ENCODE assay signal across 5 cellular contexts in genomic region chr20:30551236-30551635, GRCh38.
A peak's percentile ranks its signal among the peaks of the same experiment; 100 is the strongest.
DNase-seq lines count a peak whose midpoint lies in the region.

No MANE protein-coding gene starts in this region.

- DNase-seq in COLO829 (ENCODE audit: low spot score) (peak; percentile 52), HT1080 (ENCODE audit: low read depth) (peak; percentile 42), RPMI7951 (ENCODE audit: low read depth) (peak; percentile 28), SW480 (ENCODE audit: low spot score) (peak; percentile 1), pons (ENCODE audit: low spot score) (peak; percentile 3)

Comparison
In these comparisons a context has a peak if more than half of its experiments do, and no peak if none do; other contexts are left out.
1. Peak in every context shown above with its lines: DNase-seq.
2. DNase-seq: peak in every context shown above with its lines; median percentile 52 in COLO829; 42 in HT1080; 28 in RPMI7951; 3 in pons; 1 in SW480.